Comparison of ENCODE assay signal across 1 cellular context in genomic region chr20:17536944-17537444, GRCh38.
TF ChIP-seq lines count a peak whose summit lies in the region.

No MANE protein-coding gene starts in this region.

TF ChIP-seq in K562, 482 proteins besides CTCF, POLR2A, EP300 and RAD21 (continued from another document and continues in another):
- TF ChIP-seq, protein P1, sequence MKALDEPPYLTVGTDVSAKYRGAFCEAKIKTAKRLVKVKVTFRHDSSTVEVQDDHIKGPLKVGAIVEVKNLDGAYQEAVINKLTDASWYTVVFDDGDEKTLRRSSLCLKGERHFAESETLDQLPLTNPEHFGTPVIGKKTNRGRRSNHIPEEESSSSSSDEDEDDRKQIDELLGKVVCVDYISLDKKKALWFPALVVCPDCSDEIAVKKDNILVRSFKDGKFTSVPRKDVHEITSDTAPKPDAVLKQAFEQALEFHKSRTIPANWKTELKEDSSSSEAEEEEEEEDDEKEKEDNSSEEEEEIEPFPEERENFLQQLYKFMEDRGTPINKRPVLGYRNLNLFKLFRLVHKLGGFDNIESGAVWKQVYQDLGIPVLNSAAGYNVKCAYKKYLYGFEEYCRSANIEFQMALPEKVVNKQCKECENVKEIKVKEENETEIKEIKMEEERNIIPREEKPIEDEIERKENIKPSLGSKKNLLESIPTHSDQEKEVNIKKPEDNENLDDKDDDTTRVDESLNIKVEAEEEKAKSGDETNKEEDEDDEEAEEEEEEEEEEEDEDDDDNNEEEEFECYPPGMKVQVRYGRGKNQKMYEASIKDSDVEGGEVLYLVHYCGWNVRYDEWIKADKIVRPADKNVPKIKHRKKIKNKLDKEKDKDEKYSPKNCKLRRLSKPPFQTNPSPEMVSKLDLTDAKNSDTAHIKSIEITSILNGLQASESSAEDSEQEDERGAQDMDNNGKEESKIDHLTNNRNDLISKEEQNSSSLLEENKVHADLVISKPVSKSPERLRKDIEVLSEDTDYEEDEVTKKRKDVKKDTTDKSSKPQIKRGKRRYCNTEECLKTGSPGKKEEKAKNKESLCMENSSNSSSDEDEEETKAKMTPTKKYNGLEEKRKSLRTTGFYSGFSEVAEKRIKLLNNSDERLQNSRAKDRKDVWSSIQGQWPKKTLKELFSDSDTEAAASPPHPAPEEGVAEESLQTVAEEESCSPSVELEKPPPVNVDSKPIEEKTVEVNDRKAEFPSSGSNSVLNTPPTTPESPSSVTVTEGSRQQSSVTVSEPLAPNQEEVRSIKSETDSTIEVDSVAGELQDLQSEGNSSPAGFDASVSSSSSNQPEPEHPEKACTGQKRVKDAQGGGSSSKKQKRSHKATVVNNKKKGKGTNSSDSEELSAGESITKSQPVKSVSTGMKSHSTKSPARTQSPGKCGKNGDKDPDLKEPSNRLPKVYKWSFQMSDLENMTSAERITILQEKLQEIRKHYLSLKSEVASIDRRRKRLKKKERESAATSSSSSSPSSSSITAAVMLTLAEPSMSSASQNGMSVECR (CRISPR knock-in tag; IDR thresholded peaks at IDR 0.05): no peak
- no peak for TF ChIP-seq ZNF24 (IDR thresholded peaks at IDR 0.05)
- peak; percentile 63; the same call in 1 of the 2 replicates for TF ChIP-seq TEAD2 (tag; IDR thresholded peaks at IDR 0.05)
- TF ChIP-seq ARID2 (IDR thresholded peaks at IDR 0.05): peak; percentile 68; the same call in 1 of the 2 replicates
- TF ChIP-seq ZNF77 (CRISPR knock-in tag; IDR thresholded peaks at IDR 0.05): no peak
- no peak for TF ChIP-seq THRAP3 (IDR thresholded peaks at IDR 0.05; ENCODE audit: borderline replicate concordance)
- TF ChIP-seq HOXB6 (CRISPR knock-in tag; IDR thresholded peaks at IDR 0.05; ENCODE audit: borderline replicate concordance): no peak
- TF ChIP-seq, protein P2, sequence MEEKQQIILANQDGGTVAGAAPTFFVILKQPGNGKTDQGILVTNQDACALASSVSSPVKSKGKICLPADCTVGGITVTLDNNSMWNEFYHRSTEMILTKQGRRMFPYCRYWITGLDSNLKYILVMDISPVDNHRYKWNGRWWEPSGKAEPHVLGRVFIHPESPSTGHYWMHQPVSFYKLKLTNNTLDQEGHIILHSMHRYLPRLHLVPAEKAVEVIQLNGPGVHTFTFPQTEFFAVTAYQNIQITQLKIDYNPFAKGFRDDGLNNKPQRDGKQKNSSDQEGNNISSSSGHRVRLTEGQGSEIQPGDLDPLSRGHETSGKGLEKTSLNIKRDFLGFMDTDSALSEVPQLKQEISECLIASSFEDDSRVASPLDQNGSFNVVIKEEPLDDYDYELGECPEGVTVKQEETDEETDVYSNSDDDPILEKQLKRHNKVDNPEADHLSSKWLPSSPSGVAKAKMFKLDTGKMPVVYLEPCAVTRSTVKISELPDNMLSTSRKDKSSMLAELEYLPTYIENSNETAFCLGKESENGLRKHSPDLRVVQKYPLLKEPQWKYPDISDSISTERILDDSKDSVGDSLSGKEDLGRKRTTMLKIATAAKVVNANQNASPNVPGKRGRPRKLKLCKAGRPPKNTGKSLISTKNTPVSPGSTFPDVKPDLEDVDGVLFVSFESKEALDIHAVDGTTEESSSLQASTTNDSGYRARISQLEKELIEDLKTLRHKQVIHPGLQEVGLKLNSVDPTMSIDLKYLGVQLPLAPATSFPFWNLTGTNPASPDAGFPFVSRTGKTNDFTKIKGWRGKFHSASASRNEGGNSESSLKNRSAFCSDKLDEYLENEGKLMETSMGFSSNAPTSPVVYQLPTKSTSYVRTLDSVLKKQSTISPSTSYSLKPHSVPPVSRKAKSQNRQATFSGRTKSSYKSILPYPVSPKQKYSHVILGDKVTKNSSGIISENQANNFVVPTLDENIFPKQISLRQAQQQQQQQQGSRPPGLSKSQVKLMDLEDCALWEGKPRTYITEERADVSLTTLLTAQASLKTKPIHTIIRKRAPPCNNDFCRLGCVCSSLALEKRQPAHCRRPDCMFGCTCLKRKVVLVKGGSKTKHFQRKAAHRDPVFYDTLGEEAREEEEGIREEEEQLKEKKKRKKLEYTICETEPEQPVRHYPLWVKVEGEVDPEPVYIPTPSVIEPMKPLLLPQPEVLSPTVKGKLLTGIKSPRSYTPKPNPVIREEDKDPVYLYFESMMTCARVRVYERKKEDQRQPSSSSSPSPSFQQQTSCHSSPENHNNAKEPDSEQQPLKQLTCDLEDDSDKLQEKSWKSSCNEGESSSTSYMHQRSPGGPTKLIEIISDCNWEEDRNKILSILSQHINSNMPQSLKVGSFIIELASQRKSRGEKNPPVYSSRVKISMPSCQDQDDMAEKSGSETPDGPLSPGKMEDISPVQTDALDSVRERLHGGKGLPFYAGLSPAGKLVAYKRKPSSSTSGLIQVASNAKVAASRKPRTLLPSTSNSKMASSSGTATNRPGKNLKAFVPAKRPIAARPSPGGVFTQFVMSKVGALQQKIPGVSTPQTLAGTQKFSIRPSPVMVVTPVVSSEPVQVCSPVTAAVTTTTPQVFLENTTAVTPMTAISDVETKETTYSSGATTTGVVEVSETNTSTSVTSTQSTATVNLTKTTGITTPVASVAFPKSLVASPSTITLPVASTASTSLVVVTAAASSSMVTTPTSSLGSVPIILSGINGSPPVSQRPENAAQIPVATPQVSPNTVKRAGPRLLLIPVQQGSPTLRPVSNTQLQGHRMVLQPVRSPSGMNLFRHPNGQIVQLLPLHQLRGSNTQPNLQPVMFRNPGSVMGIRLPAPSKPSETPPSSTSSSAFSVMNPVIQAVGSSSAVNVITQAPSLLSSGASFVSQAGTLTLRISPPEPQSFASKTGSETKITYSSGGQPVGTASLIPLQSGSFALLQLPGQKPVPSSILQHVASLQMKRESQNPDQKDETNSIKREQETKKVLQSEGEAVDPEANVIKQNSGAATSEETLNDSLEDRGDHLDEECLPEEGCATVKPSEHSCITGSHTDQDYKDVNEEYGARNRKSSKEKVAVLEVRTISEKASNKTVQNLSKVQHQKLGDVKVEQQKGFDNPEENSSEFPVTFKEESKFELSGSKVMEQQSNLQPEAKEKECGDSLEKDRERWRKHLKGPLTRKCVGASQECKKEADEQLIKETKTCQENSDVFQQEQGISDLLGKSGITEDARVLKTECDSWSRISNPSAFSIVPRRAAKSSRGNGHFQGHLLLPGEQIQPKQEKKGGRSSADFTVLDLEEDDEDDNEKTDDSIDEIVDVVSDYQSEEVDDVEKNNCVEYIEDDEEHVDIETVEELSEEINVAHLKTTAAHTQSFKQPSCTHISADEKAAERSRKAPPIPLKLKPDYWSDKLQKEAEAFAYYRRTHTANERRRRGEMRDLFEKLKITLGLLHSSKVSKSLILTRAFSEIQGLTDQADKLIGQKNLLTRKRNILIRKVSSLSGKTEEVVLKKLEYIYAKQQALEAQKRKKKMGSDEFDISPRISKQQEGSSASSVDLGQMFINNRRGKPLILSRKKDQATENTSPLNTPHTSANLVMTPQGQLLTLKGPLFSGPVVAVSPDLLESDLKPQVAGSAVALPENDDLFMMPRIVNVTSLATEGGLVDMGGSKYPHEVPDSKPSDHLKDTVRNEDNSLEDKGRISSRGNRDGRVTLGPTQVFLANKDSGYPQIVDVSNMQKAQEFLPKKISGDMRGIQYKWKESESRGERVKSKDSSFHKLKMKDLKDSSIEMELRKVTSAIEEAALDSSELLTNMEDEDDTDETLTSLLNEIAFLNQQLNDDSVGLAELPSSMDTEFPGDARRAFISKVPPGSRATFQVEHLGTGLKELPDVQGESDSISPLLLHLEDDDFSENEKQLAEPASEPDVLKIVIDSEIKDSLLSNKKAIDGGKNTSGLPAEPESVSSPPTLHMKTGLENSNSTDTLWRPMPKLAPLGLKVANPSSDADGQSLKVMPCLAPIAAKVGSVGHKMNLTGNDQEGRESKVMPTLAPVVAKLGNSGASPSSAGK (IDR thresholded peaks at IDR 0.05): peak; percentile 34; the same call in 1 of the 2 replicates
- 0 out of 2 replicates have a peak, but pooled peaks have one; percentile 25 for TF ChIP-seq MYNN (IDR thresholded peaks at IDR 0.05)
- no peak for TF ChIP-seq MYNN (CRISPR knock-in tag; IDR thresholded peaks at IDR 0.05)
- TF ChIP-seq SMC3 (conservative IDR thresholded peaks at IDR 0.05; ENCODE audit: insufficient read depth, low read depth, low read length): peak; percentile 87
- TF ChIP-seq CTBP1 (IDR thresholded peaks at IDR 0.05; ENCODE audit: borderline replicate concordance): peak; percentile 38; the same call in 1 of the 2 replicates
- no peak for TF ChIP-seq PTRF (tag; IDR thresholded peaks at IDR 0.05)
- TF ChIP-seq SMARCA5 (IDR thresholded peaks at IDR 0.05): no peak
- peak; percentile 82 for TF ChIP-seq L3MBTL2 (IDR thresholded peaks at IDR 0.05)
- no peak for TF ChIP-seq HMG20A (CRISPR knock-in tag; conservative IDR thresholded peaks at IDR 0.05)
- TF ChIP-seq E2F6 (IDR thresholded peaks at IDR 0.05; ENCODE audit: borderline replicate concordance in 1 of 2, extremely low read depth in 1 of 2, insufficient read depth in 1 of 2, insufficient read length in 1 of 2, low read depth in 1 of 2, low read length in 1 of 2, poor library complexity in 1 of 2, severe bottlenecking in 1 of 2): peak in 1 of 2 experiments; percentile 23
- TF ChIP-seq KLF16 (IDR thresholded peaks at IDR 0.05): no peak
- TF ChIP-seq GATA2 (CRISPR knock-in tag; IDR thresholded peaks at IDR 0.05): no peak
- TF ChIP-seq, protein P3, sequence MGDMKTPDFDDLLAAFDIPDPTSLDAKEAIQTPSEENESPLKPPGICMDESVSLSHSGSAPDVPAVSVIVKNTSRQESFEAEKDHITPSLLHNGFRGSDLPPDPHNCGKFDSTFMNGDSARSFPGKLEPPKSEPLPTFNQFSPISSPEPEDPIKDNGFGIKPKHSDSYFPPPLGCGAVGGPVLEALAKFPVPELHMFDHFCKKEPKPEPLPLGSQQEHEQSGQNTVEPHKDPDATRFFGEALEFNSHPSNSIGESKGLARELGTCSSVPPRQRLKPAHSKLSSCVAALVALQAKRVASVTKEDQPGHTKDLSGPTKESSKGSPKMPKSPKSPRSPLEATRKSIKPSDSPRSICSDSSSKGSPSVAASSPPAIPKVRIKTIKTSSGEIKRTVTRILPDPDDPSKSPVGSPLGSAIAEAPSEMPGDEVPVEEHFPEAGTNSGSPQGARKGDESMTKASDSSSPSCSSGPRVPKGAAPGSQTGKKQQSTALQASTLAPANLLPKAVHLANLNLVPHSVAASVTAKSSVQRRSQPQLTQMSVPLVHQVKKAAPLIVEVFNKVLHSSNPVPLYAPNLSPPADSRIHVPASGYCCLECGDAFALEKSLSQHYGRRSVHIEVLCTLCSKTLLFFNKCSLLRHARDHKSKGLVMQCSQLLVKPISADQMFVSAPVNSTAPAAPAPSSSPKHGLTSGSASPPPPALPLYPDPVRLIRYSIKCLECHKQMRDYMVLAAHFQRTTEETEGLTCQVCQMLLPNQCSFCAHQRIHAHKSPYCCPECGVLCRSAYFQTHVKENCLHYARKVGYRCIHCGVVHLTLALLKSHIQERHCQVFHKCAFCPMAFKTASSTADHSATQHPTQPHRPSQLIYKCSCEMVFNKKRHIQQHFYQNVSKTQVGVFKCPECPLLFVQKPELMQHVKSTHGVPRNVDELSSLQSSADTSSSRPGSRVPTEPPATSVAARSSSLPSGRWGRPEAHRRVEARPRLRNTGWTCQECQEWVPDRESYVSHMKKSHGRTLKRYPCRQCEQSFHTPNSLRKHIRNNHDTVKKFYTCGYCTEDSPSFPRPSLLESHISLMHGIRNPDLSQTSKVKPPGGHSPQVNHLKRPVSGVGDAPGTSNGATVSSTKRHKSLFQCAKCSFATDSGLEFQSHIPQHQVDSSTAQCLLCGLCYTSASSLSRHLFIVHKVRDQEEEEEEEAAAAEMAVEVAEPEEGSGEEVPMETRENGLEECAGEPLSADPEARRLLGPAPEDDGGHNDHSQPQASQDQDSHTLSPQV (IDR thresholded peaks at IDR 0.05): no peak
- peak; percentile 51 for TF ChIP-seq C11orf30 (IDR thresholded peaks at IDR 0.05; ENCODE audit: low read depth)
- TF ChIP-seq STAG1 (CRISPR knock-in tag; IDR thresholded peaks at IDR 0.05; ENCODE audit: borderline replicate concordance): peak; percentile 55; the same call in 1 of the 2 replicates
- TF ChIP-seq, protein P4, sequence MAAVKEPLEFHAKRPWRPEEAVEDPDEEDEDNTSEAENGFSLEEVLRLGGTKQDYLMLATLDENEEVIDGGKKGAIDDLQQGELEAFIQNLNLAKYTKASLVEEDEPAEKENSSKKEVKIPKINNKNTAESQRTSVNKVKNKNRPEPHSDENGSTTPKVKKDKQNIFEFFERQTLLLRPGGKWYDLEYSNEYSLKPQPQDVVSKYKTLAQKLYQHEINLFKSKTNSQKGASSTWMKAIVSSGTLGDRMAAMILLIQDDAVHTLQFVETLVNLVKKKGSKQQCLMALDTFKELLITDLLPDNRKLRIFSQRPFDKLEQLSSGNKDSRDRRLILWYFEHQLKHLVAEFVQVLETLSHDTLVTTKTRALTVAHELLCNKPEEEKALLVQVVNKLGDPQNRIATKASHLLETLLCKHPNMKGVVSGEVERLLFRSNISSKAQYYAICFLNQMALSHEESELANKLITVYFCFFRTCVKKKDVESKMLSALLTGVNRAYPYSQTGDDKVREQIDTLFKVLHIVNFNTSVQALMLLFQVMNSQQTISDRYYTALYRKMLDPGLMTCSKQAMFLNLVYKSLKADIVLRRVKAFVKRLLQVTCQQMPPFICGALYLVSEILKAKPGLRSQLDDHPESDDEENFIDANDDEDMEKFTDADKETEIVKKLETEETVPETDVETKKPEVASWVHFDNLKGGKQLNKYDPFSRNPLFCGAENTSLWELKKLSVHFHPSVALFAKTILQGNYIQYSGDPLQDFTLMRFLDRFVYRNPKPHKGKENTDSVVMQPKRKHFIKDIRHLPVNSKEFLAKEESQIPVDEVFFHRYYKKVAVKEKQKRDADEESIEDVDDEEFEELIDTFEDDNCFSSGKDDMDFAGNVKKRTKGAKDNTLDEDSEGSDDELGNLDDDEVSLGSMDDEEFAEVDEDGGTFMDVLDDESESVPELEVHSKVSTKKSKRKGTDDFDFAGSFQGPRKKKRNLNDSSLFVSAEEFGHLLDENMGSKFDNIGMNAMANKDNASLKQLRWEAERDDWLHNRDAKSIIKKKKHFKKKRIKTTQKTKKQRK (IDR thresholded peaks at IDR 0.05; ENCODE audit: borderline replicate concordance, low read depth, low read length): no peak
- TF ChIP-seq CBX8 (IDR thresholded peaks at IDR 0.05; ENCODE audit: borderline replicate concordance, extremely low read depth, low read depth, low read length, poor library complexity, severe bottlenecking): no peak
- no peak for TF ChIP-seq ZNF589 (CRISPR knock-in tag; IDR thresholded peaks at IDR 0.05; ENCODE audit: low read depth)
- TF ChIP-seq MAZ (CRISPR knock-in tag; conservative IDR thresholded peaks at IDR 0.05 in 1 of 2, IDR thresholded peaks at IDR 0.05 in 1 of 2): 0 out of 4 replicates have a peak, but pooled peaks of 1 of the 2 experiments have one; percentile 39
- peak; percentile 89 for TF ChIP-seq MYC (IDR thresholded peaks at IDR 0.05; ENCODE audit: low read depth, low read length)
- TF ChIP-seq MYC (CRISPR knock-in tag; IDR thresholded peaks at IDR 0.05; ENCODE audit: borderline replicate concordance, low read depth): no peak
- no peak for TF ChIP-seq E2F3 (CRISPR knock-in tag; IDR thresholded peaks at IDR 0.05)
- no peak for TF ChIP-seq POLR2B (IDR thresholded peaks at IDR 0.05; ENCODE audit: low read depth, partially characterized antibody)
